In the genomic region with DNA sequence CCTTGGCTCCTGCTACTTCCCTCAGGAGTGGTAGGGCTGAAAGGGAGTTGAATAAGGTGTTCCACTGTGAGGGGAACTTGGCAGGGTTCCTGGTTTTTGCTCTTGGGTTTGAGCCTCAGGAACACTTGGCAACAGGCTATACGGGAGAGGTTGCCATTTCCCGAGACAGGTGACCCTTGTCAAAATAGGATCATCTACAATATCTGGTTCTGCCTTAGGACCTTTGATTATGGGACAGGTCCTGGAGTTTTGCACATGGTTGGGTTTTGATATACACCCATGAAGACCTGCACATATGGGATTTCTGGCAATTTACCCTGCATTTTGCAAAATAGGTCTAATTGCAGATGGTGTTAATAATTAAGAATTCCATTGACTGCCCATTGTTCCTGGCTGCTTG, we compare ENCODE assay signal across 27 cellular contexts. TPM values are rescaled to one million over a fixed set of nuclear protein-coding genes. Genes with fewer than 3 reads are reported as not detected.
DNase-seq lines count a peak whose midpoint lies in the region; ATAC-seq and TF ChIP-seq lines count a peak whose summit lies in the region.
"Had no signal": no experiment of that assay in that cellular context is flagged by ENCODE, and none has a peak within 500 bp of the region (broad histone marks: within the 10 kb centered on the region; RNA-seq: fewer than 3 reads in every experiment).

No MANE protein-coding gene starts in this region.

- H3K4me2 ChIP-seq in PC-3 (ENCODE audit: low read length) (no peak overlapping the region), osteoblast (ENCODE audit: insufficient read depth, low read length) (no peak overlapping the region)

- no peaks in the 10 kb centered on the region for H3F3A ChIP-seq in PC-3 (ENCODE audit: low read length, unreplicated experiment)

- POLR2A ChIA-PET in PC-3 (lab: Charles Lee; ENCODE audit: unreplicated experiment) = no interaction called here

- no peak for TF ChIP-seq POLR2A in sigmoid colon (IDR thresholded peaks at IDR 0.05)

- H3K79me2 ChIP-seq in PC-3 (ENCODE audit: low read length) (no peaks in the 10 kb centered on the region), osteoblast (ENCODE audit: insufficient read depth, low read length) (no peaks in the 10 kb centered on the region)

- WGBS in sigmoid colon, 2 donors = 82 to 88% methylated on average over 2 of the region's 2 CpGs

- BruUV-seq in PC-3 (replicated peaks; lab: Mats Ljungman, UMichigan) = no TSS peak

- no peak for DNase-seq in left ventricle myocardium superior
- no peak for DNase-seq in cardiac septum (ENCODE audit: low spot score)
- DNase-seq in NCI-H1105 (lab: John Stamatoyannopoulos, UW) = peak; percentile 59
- DNase-seq in PC-3 = peak; percentile 11
- no peak for DNase-seq in left colon
- DNase-seq in sigmoid colon = no peak
- no peak for DNase-seq in osteoblast (ENCODE audit: insufficient read length, low spot score, missing footprints)
- DNase-seq: activated CD4-positive, alpha-beta T cell treated with anti-CD3 and anti-CD28 coated beads for 4 hours; activated effector memory CD4-positive, alpha-beta T cell treated with Interleukin-2 at 50 U/mL for 16 hours; activated T-cell treated with anti-CD3 and anti-CD28 coated beads for 4 hours; CD4-positive, alpha-beta T cell; cortex of kidney; foreskin fibroblast; H9; islet precursor cell; KG1; MM.1S; NCI-H2171 treated with DMSO at 0.1 percent for 48 hours; NCI-H526; psoas muscle; SJCRH30; stimulated activated CD4-positive, alpha-beta T cell treated with anti-CD3 and anti-CD28 coated beads, Interleukin-4, amount 100 ng/mL, for 24 hours; tibial artery; WERI-Rb-1 had no signal

- no peaks in the 10 kb centered on the region for H3K9me2 ChIP-seq in PC-3 (replicated peaks; ENCODE audit: low read length)

- no peak overlapping the region for H2AFZ ChIP-seq in PC-3 (ENCODE audit: low read length)
- no peak overlapping the region for H2AFZ ChIP-seq in osteoblast (ENCODE audit: low read length)

- no peak overlapping the region for H3K9ac ChIP-seq in PC-3 (ENCODE audit: low read length)

- H3K4me3 ChIP-seq in PC-3 (ENCODE audit: low read length) (no peak overlapping the region), sigmoid colon (no peak overlapping the region), osteoblast (ENCODE audit: insufficient read depth, low read length) (no peak overlapping the region)
- H3K4me3 ChIP-seq: psoas muscle, SJCRH30, tibial artery had no signal

- CTCF ChIA-PET in PC-3 (lab: Charles Lee) = no interaction called here

- no peaks in the 10 kb centered on the region for H3K9me3 ChIP-seq in PC-3 (ENCODE audit: low read length)
- H3K9me3 ChIP-seq in sigmoid colon = no peaks in the 10 kb centered on the region
- H3K9me3 ChIP-seq in osteoblast (ENCODE audit: low read depth, low read length) = no peaks in the 10 kb centered on the region
- H3K9me3 ChIP-seq: psoas muscle, SJCRH30, tibial artery had no signal

- intact Hi-C loops in left ventricle myocardium superior (cut with micrococcal nuclease) (no loop called here), cardiac septum (cut with DNase I) (no loop called here), PC-3 (cut with micrococcal nuclease) (loop anchor here (10.0 kb wide), 1 partner anchor 67 kb away; no protein-coding TSS in a partner anchor), left colon (cut with DNase I, micrococcal nuclease) (no loop called here), sigmoid colon (cut with DNase I) (no loop called here)

- H3K27me3 ChIP-seq in PC-3 (ENCODE audit: low read length) = no peaks in the 10 kb centered on the region
- no peaks in the 10 kb centered on the region for H3K27me3 ChIP-seq in sigmoid colon
- peaks cover 11% of the 10 kb centered on the region for H3K27me3 ChIP-seq in osteoblast (ENCODE audit: insufficient read depth, low read length)
- H3K27me3 ChIP-seq: SJCRH30, tibial artery had no signal

- no peak for TF ChIP-seq CTCF in PC-3 (conservative IDR thresholded peaks at IDR 0.05; ENCODE audit: low read depth, low read length)
- TF ChIP-seq CTCF in sigmoid colon (IDR thresholded peaks at IDR 0.05) = no peak
- no peak for TF ChIP-seq CTCF in osteoblast (IDR thresholded peaks at IDR 0.05; ENCODE audit: extremely low read depth, low read depth, low read length)

- ATAC-seq in left ventricle myocardium superior = peak; percentile 36
- no peak for ATAC-seq in PC-3
- peak; percentile 31 for ATAC-seq in left colon
- no peak for ATAC-seq in HG03457 (IDR thresholded peaks at IDR 0.05; ENCODE audit: unreplicated experiment)
- ATAC-seq: activated naive CD4-positive, alpha-beta T cell treated with anti-CD3 and anti-CD28 coated beads, Interleukin-2, amount 50 U/mL, for 72 hours; esophagus mucosa had no signal

- no peak overlapping the region for H3K27ac ChIP-seq in PC-3 (ENCODE audit: low read length)
- no peak overlapping the region for H3K27ac ChIP-seq in sigmoid colon
- no peak overlapping the region for H3K27ac ChIP-seq in osteoblast (ENCODE audit: low read depth, low read length)
- H3K27ac ChIP-seq: psoas muscle, SJCRH30, tibial artery, WERI-Rb-1 had no signal

- peaks cover 32% of the 10 kb centered on the region for H3K36me3 ChIP-seq in PC-3 (ENCODE audit: low read depth, low read length)
- H3K36me3 ChIP-seq in sigmoid colon = peaks cover 16 to 43% (median 32%) of the 10 kb centered on the region in 4 donors
- H3K36me3 ChIP-seq in osteoblast (ENCODE audit: insufficient read depth, low read length) = peaks cover 29% of the 10 kb centered on the region

- no peaks in the 10 kb centered on the region for H4K20me1 ChIP-seq in PC-3 (ENCODE audit: low read length)
- peaks cover 2% of the 10 kb centered on the region for H4K20me1 ChIP-seq in osteoblast (ENCODE audit: insufficient read depth, low read length)

- peaks cover 9% of the 10 kb centered on the region for H3K4me1 ChIP-seq in PC-3 (ENCODE audit: insufficient read depth, low read length)
- no peaks in the 10 kb centered on the region for H3K4me1 ChIP-seq in sigmoid colon
- H3K4me1 ChIP-seq in osteoblast (ENCODE audit: insufficient read depth, low read length) = no peaks in the 10 kb centered on the region
- H3K4me1 ChIP-seq: psoas muscle, tibial artery had no signal

- TF ChIP-seq EP300 in sigmoid colon (IDR thresholded peaks at IDR 0.05) = no peak

RNA-seq across cellular contexts. Expression of gene YY1AP1, which starts 31.1 kb away (rescaled TPM):
- 70.5 TPM for total RNA-seq in left ventricle myocardium superior
- total RNA-seq in cardiac septum = 66.3 TPM
- 37.6 TPM in 2 replicates for total RNA-seq in PC-3 (2014; rRNA removed)
- total RNA-seq in left colon = 10 to 100 TPM; 52.4 to 61.7 TPM
- 100 to 1,000 TPM in 3 of 4 donors, 10 to 100 TPM in 1; 54.3 to 195 (median 159) TPM for total RNA-seq in sigmoid colon
- polyA plus RNA-seq in sigmoid colon = 10 to 100 TPM; 21.6 to 39.2 (median 25.7) TPM
- total RNA-seq in osteoblast = 54.6 and 75.1 TPM in 2 replicates

RNA-seq across cellular contexts. Expression of gene DAP3, which starts 31.4 kb away (rescaled TPM):
- total RNA-seq in left ventricle myocardium superior (123 TPM), cardiac septum (91.2 TPM), PC-3 (2014; rRNA removed) (144 and 163 TPM in 2 replicates), left colon (10 to 100 TPM; 67.2 to 84.3 TPM), sigmoid colon (100 to 1,000 TPM in 3 of 4 donors, 10 to 100 TPM in 1; 96.7 to 180 (median 134) TPM), osteoblast (73.1 and 82.2 TPM in 2 replicates)
- polyA plus RNA-seq in sigmoid colon = 10 to 100 TPM; 60.3 to 92.5 (median 86.9) TPM

RNA-seq across cellular contexts. Expression of gene MSTO1, which starts 47.4 kb away (rescaled TPM):
- 9.4 TPM for total RNA-seq in left ventricle myocardium superior
- 25.6 TPM for total RNA-seq in cardiac septum
- total RNA-seq in PC-3 (2014; rRNA removed) = 76.6 and 80.3 TPM in 2 replicates
- 10 to 100 TPM; 14.6 to 19.6 TPM for total RNA-seq in left colon
- 10 to 100 TPM in 2 of 4 donors, 1 to 10 TPM in 2; 3.6 to 14.7 (median 8.4) TPM for total RNA-seq in sigmoid colon
- polyA plus RNA-seq in sigmoid colon = 10 to 100 TPM in 1 of 3 donors, 1 to 10 TPM in 2; 3.6 to 26.7 (median 4.2) TPM
- total RNA-seq in osteoblast = 25.3 and 28.6 TPM in 2 replicates

Comparison
In these comparisons a context has a peak if more than half of its experiments do, and no peak if none do; other contexts are left out.
1. ATAC-seq: peak in left ventricle myocardium superior (single experiment) and left colon (single experiment); none in PC-3 (single experiment) and HG03457 (single experiment).
2. DNase-seq: peak in NCI-H1105 (single experiment) and PC-3 (single experiment); none in left ventricle myocardium superior (single experiment), cardiac septum (single experiment), left colon (0 of 2), sigmoid colon (single experiment) and osteoblast (single experiment).